8 cellular contexts compared by ENCODE assay signal in the genomic region with DNA sequence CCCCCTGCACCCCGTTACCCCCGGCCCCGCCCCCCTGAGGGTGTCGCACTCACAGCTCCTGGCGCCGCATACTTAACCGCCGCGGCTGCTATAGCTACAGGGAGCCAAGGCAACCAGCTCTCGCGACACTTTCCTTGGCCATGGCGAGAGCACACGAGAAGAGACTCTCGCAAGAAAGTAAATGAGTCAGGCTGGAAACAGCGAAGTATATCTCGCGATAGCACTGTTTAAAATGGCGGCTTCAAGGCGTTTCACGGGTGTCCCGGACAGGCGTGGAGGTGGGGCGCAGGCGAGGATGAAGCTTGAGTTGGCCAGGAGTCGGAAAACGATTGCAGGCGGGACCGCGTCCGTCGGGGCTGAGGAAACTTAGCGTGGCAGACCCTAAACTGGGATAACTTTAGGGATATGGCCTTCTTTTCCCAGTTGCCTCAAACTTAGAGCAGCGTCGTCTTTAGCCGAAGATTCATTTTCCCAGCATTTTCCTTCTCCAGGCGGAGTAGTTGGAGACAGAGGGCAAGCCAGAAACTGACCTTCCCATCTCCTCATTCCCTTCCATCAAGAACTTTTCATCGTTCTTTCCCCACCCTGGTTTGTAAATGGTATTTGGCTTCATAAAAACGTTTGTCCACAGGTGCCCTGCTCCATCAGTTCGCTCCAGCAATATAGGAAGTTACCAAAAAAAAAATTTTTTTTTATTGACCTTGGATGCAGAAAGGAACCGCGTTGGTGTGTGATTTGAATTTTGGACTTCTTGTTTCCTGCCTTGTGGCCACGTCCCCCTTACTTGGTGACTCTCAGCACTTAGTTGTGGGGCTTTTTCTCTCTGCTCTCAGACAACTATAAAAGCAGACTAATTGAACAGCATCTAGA. TPM values are rescaled to one million over a fixed set of nuclear protein-coding genes. Genes with fewer than 3 reads are reported as not detected.
DNase-seq lines count a peak whose midpoint lies in the region; ATAC-seq and TF ChIP-seq lines count a peak whose summit lies in the region.

No MANE protein-coding gene starts in this region.

- no peaks in the 10 kb centered on the region for H3K9me3 Mint-ChIP-seq in activated T-helper 2 cell treated with anti-CD3 and anti-CD28 coated beads, Interferon-gamma antibody, Interleukin-2, Interleukin-4, amounts not matched to agents 10 μg/mL and 5 μg/mL and 100 μg/mL, durations not matched to agents 14 hours and 24 hours and 36 hours
- H3K9me3 Mint-ChIP-seq in natural killer cell: no peaks in the 10 kb centered on the region

- peak overlapping the region; percentile 96 for H3K27ac Mint-ChIP-seq in activated T-helper 2 cell treated with anti-CD3 and anti-CD28 coated beads, Interferon-gamma antibody, Interleukin-2, Interleukin-4, amounts not matched to agents 10 μg/mL and 5 μg/mL and 100 μg/mL, durations not matched to agents 14 hours and 24 hours and 36 hours
- H3K27ac Mint-ChIP-seq in natural killer cell: peak overlapping the region; percentile 93 to 99

- intact Hi-C loops in activated T-helper 2 cell treated with anti-CD3 and anti-CD28 coated beads, Interferon-gamma antibody, Interleukin-2, Interleukin-4, amounts not matched to agents 10 μg/mL and 5 μg/mL and 100 μg/mL, durations not matched to agents 14 hours and 24 hours and 36 hours (cut with micrococcal nuclease): loop anchor here (1.0 to 10.0 kb wide), 5 partner anchors 99 to 379 kb away; a partner anchor contains a TSS
- intact Hi-C loops in natural killer cell (cut with micrococcal nuclease): loop anchor here (2.0 kb wide), 1 partner anchor 129 kb away; a partner anchor contains a TSS

- H3K27me3 Mint-ChIP-seq in activated T-helper 2 cell treated with anti-CD3 and anti-CD28 coated beads, Interferon-gamma antibody, Interleukin-2, Interleukin-4, amounts not matched to agents 10 μg/mL and 5 μg/mL and 100 μg/mL, durations not matched to agents 14 hours and 24 hours and 36 hours (ENCODE audit: low read depth): no peaks in the 10 kb centered on the region
- no peaks in the 10 kb centered on the region for H3K27me3 Mint-ChIP-seq in natural killer cell (ENCODE audit: low read depth in 2 of 2)

- H3K36me3 Mint-ChIP-seq in activated T-helper 2 cell treated with anti-CD3 and anti-CD28 coated beads, Interferon-gamma antibody, Interleukin-2, Interleukin-4, amounts not matched to agents 10 μg/mL and 5 μg/mL and 100 μg/mL, durations not matched to agents 14 hours and 24 hours and 36 hours (ENCODE audit: low read depth): peaks cover 3% of the 10 kb centered on the region
- H3K36me3 Mint-ChIP-seq in natural killer cell: no peaks in the 10 kb centered on the region

- H3K4me3 Mint-ChIP-seq in activated T-helper 2 cell treated with anti-CD3 and anti-CD28 coated beads, Interferon-gamma antibody, Interleukin-2, Interleukin-4, amounts not matched to agents 10 μg/mL and 5 μg/mL and 100 μg/mL, durations not matched to agents 14 hours and 24 hours and 36 hours (ENCODE audit: low read depth): peak overlapping the region; percentile 96
- H3K4me3 Mint-ChIP-seq in natural killer cell: peak overlapping the region; percentile 98

- H3K4me1 Mint-ChIP-seq in activated T-helper 2 cell treated with anti-CD3 and anti-CD28 coated beads, Interferon-gamma antibody, Interleukin-2, Interleukin-4, amounts not matched to agents 10 μg/mL and 5 μg/mL and 100 μg/mL, durations not matched to agents 14 hours and 24 hours and 36 hours (ENCODE audit: low read depth): peaks cover 11% of the 10 kb centered on the region
- peaks cover 9 to 22% of the 10 kb centered on the region in 2 donors for H3K4me1 Mint-ChIP-seq in natural killer cell

- DNase-seq in EH (ENCODE audit: low read depth) (peak; percentile 98), GOT3 (lab: John Stamatoyannopoulos, UW) (peak; percentile 77), LHCN-M2 (ENCODE audit: low read depth) (peak; percentile 98), RPMI7951 (ENCODE audit: low read depth) (peak; percentile 95), fibroblast of pulmonary artery (ENCODE audit: low read depth) (peak; percentile 99), natural killer cell (peak; percentile 89)
- peak; percentile 91 for DNase-seq in activated T-helper 2 cell treated with anti-CD3 and anti-CD28 coated beads, Interferon-gamma antibody, Interleukin-2, Interleukin-4, amounts not matched to agents 10 μg/mL and 5 μg/mL and 100 μg/mL, durations not matched to agents 14 hours and 24 hours and 36 hours (ENCODE audit: low spot score)
- peak; percentile 84 to 94 (median 92) for DNase-seq in stimulated activated naive CD4-positive, alpha-beta T cell (lab: John Stamatoyannopoulos, UW)

- TF ChIP-seq CTCF in fibroblast of pulmonary artery (IDR thresholded peaks at IDR 0.05; ENCODE audit: low read length, missing control alignments) (no peak), natural killer cell (IDR thresholded peaks at IDR 0.05) (no peak)

- peak overlapping the region; percentile 96 for H3K4me3 ChIP-seq in fibroblast of pulmonary artery (replicated peaks; ENCODE audit: low read depth, low read length)

- ATAC-seq in natural killer cell: peak; percentile 95 to 98 (median 96)

RNA-seq across cellular contexts. Expression of a gene that starts 15.2 kb away (rescaled TPM):
- total RNA-seq in LHCN-M2 (2014; rRNA removed) (not detected in 2 replicates), natural killer cell (not detected)
- polyA plus RNA-seq in LHCN-M2 (2012): 0.09 TPM
- total RNA-seq in RPMI7951 (2014; rRNA removed; shearing (Covaris generic)): not detected in 2 replicates
- not detected in 2 replicates for total RNA-seq in activated T-helper 2 cell treated with anti-CD3 and anti-CD28 coated beads, Interferon-gamma antibody, Interleukin-2, Interleukin-4, amounts not matched to agents 10 μg/mL and 5 μg/mL and 100 μg/mL, durations not matched to agents 14 hours and 24 hours and 36 hours

RNA-seq across cellular contexts. Expression of a gene that starts 29.7 kb away (rescaled TPM):
- total RNA-seq in LHCN-M2 (2014; rRNA removed) (0.32 and 0.63 TPM in 2 replicates), natural killer cell (not detected)
- 5.2 TPM for polyA plus RNA-seq in LHCN-M2 (2012)
- not detected in 2 replicates for total RNA-seq in RPMI7951 (2014; rRNA removed; shearing (Covaris generic))
- 0.05 TPM in 1 of 2 replicates, not detected in the other for total RNA-seq in activated T-helper 2 cell treated with anti-CD3 and anti-CD28 coated beads, Interferon-gamma antibody, Interleukin-2, Interleukin-4, amounts not matched to agents 10 μg/mL and 5 μg/mL and 100 μg/mL, durations not matched to agents 14 hours and 24 hours and 36 hours

RNA-seq across cellular contexts. Expression of a gene that starts 35.0 kb away (rescaled TPM):
- total RNA-seq in LHCN-M2 (2014; rRNA removed): 19.2 and 43.2 TPM in 2 replicates
- 7.5 TPM for polyA plus RNA-seq in LHCN-M2 (2012)
- total RNA-seq in RPMI7951 (2014; rRNA removed; shearing (Covaris generic)): 6.4 and 8.3 TPM in 2 replicates
- 5.4 and 5.7 TPM in 2 replicates for total RNA-seq in activated T-helper 2 cell treated with anti-CD3 and anti-CD28 coated beads, Interferon-gamma antibody, Interleukin-2, Interleukin-4, amounts not matched to agents 10 μg/mL and 5 μg/mL and 100 μg/mL, durations not matched to agents 14 hours and 24 hours and 36 hours
- total RNA-seq in natural killer cell: 10 to 100 TPM in 1 of 3 donors, 1 to 10 TPM in 2; 4.4 to 10.2 (median 5.5) TPM

Comparison
In these comparisons a context has a peak if more than half of its experiments do, and no peak if none do; other contexts are left out.
1. Peak in every context shown above with its lines: DNase-seq, ATAC-seq and H3K4me3 ChIP-seq.